8 cellular contexts compared by ENCODE assay signal in genomic region chr7:105387621-105388372, GRCh38. TPM values are rescaled to one million over a fixed set of nuclear protein-coding genes. Genes with fewer than 3 reads are reported as not detected.
DNase-seq lines count a peak whose midpoint lies in the region; ATAC-seq and TF ChIP-seq lines count a peak whose summit lies in the region.

No MANE protein-coding gene starts in this region.

- peak; percentile 36 for DNase-seq in COR-L47 (lab: John Stamatoyannopoulos, UW)
- DNase-seq in HK-2 (ENCODE audit: unreplicated experiment), result peak; percentile 53
- peak; percentile 67 for DNase-seq in RWPE1 (ENCODE audit: low spot score)
- peak; percentile 70 for DNase-seq in activated naive CD4-positive, alpha-beta T cell treated with anti-CD3 and anti-CD28 coated beads, Interleukin-2, amount 10 ng/mL, durations not matched to agents 7 days and 5 days
- DNase-seq in glomerular visceral epithelial cell (ENCODE audit: extremely low spot score), result peak; percentile 44
- no peak for DNase-seq in omental fat pad (ENCODE audit: low spot score)
- DNase-seq in tibial artery, result peak; percentile 47 to 69

- H3K4me1 Mint-ChIP-seq in activated naive CD4-positive, alpha-beta T cell treated with anti-CD3 and anti-CD28 coated beads, Interleukin-2, amount 10 ng/mL, durations not matched to agents 7 days and 5 days, result peaks cover 19% of the 10 kb centered on the region

- peaks cover 10% of the 10 kb centered on the region for H3K36me3 Mint-ChIP-seq in activated naive CD4-positive, alpha-beta T cell treated with anti-CD3 and anti-CD28 coated beads, Interleukin-2, amount 10 ng/mL, durations not matched to agents 7 days and 5 days

- peak overlapping the region; percentile 94 to 99 for H3K4me3 ChIP-seq in tibial artery

- ATAC-seq in GM19463 (IDR thresholded peaks at IDR 0.05; ENCODE audit: unreplicated experiment) (peak; percentile 44), omental fat pad (ENCODE audit: low FRiP score) (peak; percentile 70)

- peak overlapping the region; percentile 46 for H3K27ac Mint-ChIP-seq in activated naive CD4-positive, alpha-beta T cell treated with anti-CD3 and anti-CD28 coated beads, Interleukin-2, amount 10 ng/mL, durations not matched to agents 7 days and 5 days

- peaks cover 0 to 14% (median 9%) of the 10 kb centered on the region in 4 donors for H3K4me1 ChIP-seq in tibial artery

- H3K9me3 ChIP-seq in tibial artery, result no peaks in the 10 kb centered on the region

- peaks cover 8% of the 10 kb centered on the region for H3K27me3 Mint-ChIP-seq in activated naive CD4-positive, alpha-beta T cell treated with anti-CD3 and anti-CD28 coated beads, Interleukin-2, amount 10 ng/mL, durations not matched to agents 7 days and 5 days

- H3K27me3 ChIP-seq in tibial artery, result no peaks in the 10 kb centered on the region

- intact Hi-C loops in tibial artery (cut with DNase I; ENCODE audit: low total_unique reads), result no loop called here

- POLR2A ChIA-PET in RWPE1 (lab: Yijun Ruan, JAX; ENCODE audit: low non-redundant PET), result no interaction called here

- no peak for TF ChIP-seq CTCF in RWPE1 (conservative IDR thresholded peaks at IDR 0.05; ENCODE audit: low read depth)
- TF ChIP-seq CTCF in omental fat pad (IDR thresholded peaks at IDR 0.05), result no peak
- TF ChIP-seq CTCF in tibial artery (IDR thresholded peaks at IDR 0.05), result no peak

- H3K9me3 Mint-ChIP-seq in activated naive CD4-positive, alpha-beta T cell treated with anti-CD3 and anti-CD28 coated beads, Interleukin-2, amount 10 ng/mL, durations not matched to agents 7 days and 5 days, result no peaks in the 10 kb centered on the region

- CTCF ChIA-PET in RWPE1 (lab: Yijun Ruan, JAX), result interaction anchor here (0.6 kb wide), 1 partner anchor 9 kb away, joined by 4 read pairs; no protein-coding TSS in a partner anchor
- CTCF ChIA-PET in activated naive CD4-positive, alpha-beta T cell treated with anti-CD3 and anti-CD28 coated beads, Interleukin-2, amount 10 ng/mL, durations not matched to agents 7 days and 5 days (lab: Charles Lee), result interaction anchor here (0.7 kb wide), 1 partner anchor 235 kb away, joined by 3 read pairs; no protein-coding TSS in a partner anchor

- peak overlapping the region; percentile 79 for H3K4me3 Mint-ChIP-seq in activated naive CD4-positive, alpha-beta T cell treated with anti-CD3 and anti-CD28 coated beads, Interleukin-2, amount 10 ng/mL, durations not matched to agents 7 days and 5 days

- H3K27ac ChIP-seq in RWPE1, result peak overlapping the region; percentile 76
- H3K27ac ChIP-seq in tibial artery, result peak overlapping the region; percentile 78 to 79

- H3K36me3 ChIP-seq in tibial artery, result no peaks in the 10 kb centered on the region

RNA-seq across cellular contexts. Expression of gene SRPK2, which starts 0.9 kb away (rescaled TPM):
- 10 to 100 TPM; 29.5 to 48.2 (median 30.6) TPM for total RNA-seq in omental fat pad
